Comparison of ENCODE assay signal across 8 cellular contexts in genomic region chr11:67345949-67346819, GRCh38. TPM values are rescaled to one million over a fixed set of nuclear protein-coding genes. Genes with fewer than 3 reads are reported as not detected.
DNase-seq lines count a peak whose midpoint lies in the region; ATAC-seq and TF ChIP-seq lines count a peak whose summit lies in the region.

No MANE protein-coding gene starts in this region.

- H3K4me3 Mint-ChIP-seq in HFFc6, result no peak overlapping the region; the same call in 1 of the 2 replicates

- H3K4me1 Mint-ChIP-seq in HFFc6 (ENCODE audit: low read depth), result peaks cover 44% of the 10 kb centered on the region

- H3K27me3 Mint-ChIP-seq in HFFc6 (ENCODE audit: insufficient read depth), result peaks cover 2% of the 10 kb centered on the region

- peak overlapping the region; percentile 56; the same call in 1 of the 2 replicates for H3K27ac Mint-ChIP-seq in HFFc6

- DNase-seq in DMS153 treated with DMSO at 0.1 percent for 48 hours (lab: John Stamatoyannopoulos, UW; ENCODE audit: unreplicated experiment), result peak; percentile 11
- peak; percentile 55 for DNase-seq in HFFc6
- peak; percentile 15 for DNase-seq in germinal center (ENCODE audit: low spot score)
- peak; percentile 50 for DNase-seq in stromal cell of bone marrow (ENCODE audit: low read depth)
- no peak for DNase-seq in mesenteric fat pad (ENCODE audit: low spot score)
- no peak for DNase-seq in activated CD8-positive, alpha-beta memory T cell treated with anti-CD3 and anti-CD28 coated beads for 24 hours

- peak overlapping the region; percentile 42 for H3K27ac ChIP-seq in VCaP

- peak; percentile 86 for TF ChIP-seq CTCF in HFFc6 (IDR thresholded peaks at IDR 0.05)
- TF ChIP-seq CTCF in VCaP (conservative IDR thresholded peaks at IDR 0.05), result peak; percentile 100

- no peaks in the 10 kb centered on the region for H3K9me3 Mint-ChIP-seq in HFFc6

- ATAC-seq in HG03460 (IDR thresholded peaks at IDR 0.05; ENCODE audit: unreplicated experiment), result no peak

- H3K36me3 Mint-ChIP-seq in HFFc6 (ENCODE audit: low read depth), result no peaks in the 10 kb centered on the region

RNA-seq across cellular contexts. Expression of gene POLD4, which starts 7.2 kb away (rescaled TPM):
- total RNA-seq in HFFc6 (2021; fragmentation: NEBNext Ultra II Directional; extraction: Animal tissue kit (Norgen Biotek cat#: 25700)), result 10 to 100 TPM; 69.1 to 80.7 (median 70.9) TPM
- total RNA-seq in mesenteric fat pad, result 72.9 TPM

RNA-seq across cellular contexts. Expression of gene CLCF1, which starts 27.2 kb away (rescaled TPM):
- 10 to 100 TPM in 4 of 6 experiments, 1 to 10 TPM in 2; 8.9 to 12.8 (median 10.5) TPM for total RNA-seq in HFFc6 (2021; fragmentation: NEBNext Ultra II Directional; extraction: Animal tissue kit (Norgen Biotek cat#: 25700))
- total RNA-seq in mesenteric fat pad, result 7.7 TPM

RNA-seq across cellular contexts. Expression of gene SSH3, which starts 42.9 kb away (rescaled TPM):
- total RNA-seq in HFFc6 (2021; fragmentation: NEBNext Ultra II Directional; extraction: Animal tissue kit (Norgen Biotek cat#: 25700)), result 10 to 100 TPM; 17.0 to 28.7 (median 22.6) TPM
- total RNA-seq in mesenteric fat pad, result 19.9 TPM

RNA-seq across cellular contexts. Expression of gene RAD9A, which starts 45.6 kb away (rescaled TPM):
- 10 to 100 TPM in 1 of 6 experiments, 1 to 10 TPM in 5; 7.6 to 10.3 (median 8.8) TPM for total RNA-seq in HFFc6 (2021; fragmentation: NEBNext Ultra II Directional; extraction: Animal tissue kit (Norgen Biotek cat#: 25700))
- total RNA-seq in mesenteric fat pad, result 10.4 TPM

RNA-seq across cellular contexts. Expression of gene PPP1CA, which starts 55.5 kb away (rescaled TPM):
- total RNA-seq in HFFc6 (2021; fragmentation: NEBNext Ultra II Directional; extraction: Animal tissue kit (Norgen Biotek cat#: 25700)), result 100 to 1,000 TPM; 162 to 191 (median 180) TPM
- total RNA-seq in mesenteric fat pad, result 92.4 TPM

Comparison
In these comparisons a context has a peak if more than half of its experiments do, and no peak if none do; other contexts are left out.
1. DNase-seq: peak in DMS153 treated with DMSO at 0.1 percent for 48 hours (single experiment), HFFc6 (single experiment), germinal center (single experiment) and stromal cell of bone marrow (single experiment); none in mesenteric fat pad (single experiment) and activated CD8-positive, alpha-beta memory T cell treated with anti-CD3 and anti-CD28 coated beads for 24 hours (single experiment).